In the genomic region with DNA sequence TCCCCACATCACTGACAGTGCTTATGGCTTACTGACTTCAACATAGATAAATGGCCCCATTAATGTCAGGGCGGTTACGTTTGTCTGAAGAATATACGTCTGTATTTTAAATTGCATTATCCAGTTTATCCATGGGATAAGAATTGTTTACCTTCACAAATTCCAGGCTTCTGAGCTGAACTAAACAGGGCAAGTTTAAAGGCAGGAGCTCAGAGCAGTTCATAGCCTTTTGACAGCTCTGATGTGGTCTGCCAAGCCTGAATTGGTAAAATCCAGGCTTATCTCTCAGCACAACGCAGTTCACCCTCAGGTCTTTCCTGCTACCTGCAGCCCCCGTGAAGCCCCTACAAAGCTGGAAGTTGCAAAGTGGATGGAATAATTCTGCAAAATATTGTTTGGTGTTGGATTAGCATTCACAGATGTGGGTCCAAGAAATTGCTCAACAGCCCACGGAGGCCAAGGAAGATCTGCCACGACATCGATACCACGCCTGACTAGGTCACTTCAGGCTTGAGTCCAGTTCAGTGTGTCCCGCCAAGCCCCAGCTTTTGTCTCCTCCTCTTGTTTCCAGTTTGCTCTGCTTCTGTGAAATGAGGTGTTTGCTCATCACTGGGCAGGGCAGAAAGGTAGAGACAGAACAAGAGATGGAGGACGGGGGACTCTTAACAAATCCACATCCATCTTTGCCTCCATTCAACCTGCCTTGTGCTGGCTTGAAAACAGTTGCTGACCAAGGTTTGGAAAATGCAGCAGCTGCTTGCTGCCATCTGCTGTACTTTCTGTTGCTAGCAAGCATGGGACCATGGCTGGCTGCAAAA, we compare ENCODE assay signal across 10 cellular contexts.
DNase-seq lines count a peak whose midpoint lies in the region; ATAC-seq and TF ChIP-seq lines count a peak whose summit lies in the region.
"Had no signal": no experiment of that assay in that cellular context is flagged by ENCODE, and none has a peak within 500 bp of the region (broad histone marks: within the 10 kb centered on the region; RNA-seq: fewer than 3 reads in every experiment).

No MANE protein-coding gene starts in this region.

- H3K27ac Mint-ChIP-seq in Caco-2 (ENCODE audit: unreplicated experiment): no peak overlapping the region

- no peak for TF ChIP-seq POLR2A in sigmoid colon (IDR thresholded peaks at IDR 0.05)

- DNase-seq in Caco-2: peak; percentile 48 to 60
- DNase-seq in HT1080 (ENCODE audit: low read depth): peak; percentile 57
- DNase-seq in T-helper 9 cell: peak; percentile 0
- peak in 26 of 51 donors; percentile 1 to 39 (median 12) for DNase-seq in hypothalamus (lab: John Stamatoyannopoulos, UW)
- DNase-seq in sigmoid colon: peak; percentile 69
- DNase-seq in stimulated activated CD4-positive, alpha-beta T cell treated with anti-CD3 and anti-CD28 coated beads, Interleukin-4, amount 100 ng/mL, for 4 hours: no peak
- no peak for DNase-seq in NCI-H526 treated with DMSO at 0.1 percent for 48 hours (lab: John Stamatoyannopoulos, UW)

- H3K9me3 ChIP-seq in Caco-2 (no peaks in the 10 kb centered on the region), sigmoid colon (no peaks in the 10 kb centered on the region)
- H3K9me3 ChIP-seq: tibial artery had no signal

- no peaks in the 10 kb centered on the region for H3K36me3 Mint-ChIP-seq in Caco-2 (ENCODE audit: insufficient read depth, unreplicated experiment)

- 0 out of 2 replicates have a peak, but pooled peaks cover 4% of the 10 kb centered on the region for H3K4me1 ChIP-seq in Caco-2
- peaks cover 0 to 36% (median 33%) of the 10 kb centered on the region in 4 donors for H3K4me1 ChIP-seq in sigmoid colon
- H3K4me1 ChIP-seq: tibial artery had no signal

- no peak for ATAC-seq in HG03354 (IDR thresholded peaks at IDR 0.05; ENCODE audit: poor library complexity, severe bottlenecking, unreplicated experiment)

- H3K4me1 Mint-ChIP-seq in Caco-2 (ENCODE audit: low read depth, unreplicated experiment): peaks cover 7% of the 10 kb centered on the region

- TF ChIP-seq EP300 in sigmoid colon (IDR thresholded peaks at IDR 0.05): no peak

- POLR2A ChIA-PET in Caco-2 (lab: Charles Lee): no interaction called here

- H3K9me3 Mint-ChIP-seq in Caco-2 (ENCODE audit: unreplicated experiment): no peaks in the 10 kb centered on the region

- peak overlapping the region; percentile 39 for H3K4me3 Mint-ChIP-seq in Caco-2 (ENCODE audit: unreplicated experiment)

- intact Hi-C loops in Caco-2 (cut with micrococcal nuclease; ENCODE audit: unreplicated experiment): loop anchor here (1.0 to 10.0 kb wide), 6 partner anchors 41 to 664 kb away; partner anchors contain the start of gene GREM2
- intact Hi-C loops in sigmoid colon (cut with DNase I): loop anchor here (1.0 to 5.0 kb wide), 4 partner anchors 79 to 665 kb away; partner anchors contain the start of gene GREM2

- CTCF ChIA-PET in Caco-2 (lab: Charles Lee): interaction anchor here (0.6 to 1.4 kb wide), 5 partner anchors 75 to 687 kb away, joined by 3 to 5 read pairs (median 4); no protein-coding TSS in a partner anchor

- H3K27me3 ChIP-seq in Caco-2 (replicated peaks; ENCODE audit: control insufficient read depth, insufficient read depth, low read length): no peaks in the 10 kb centered on the region
- no peaks in the 10 kb centered on the region for H3K27me3 ChIP-seq in sigmoid colon
- H3K27me3 ChIP-seq: tibial artery had no signal

- H3K36me3 ChIP-seq in Caco-2 (ENCODE audit: control insufficient read depth, insufficient read depth, low read length) (no peaks in the 10 kb centered on the region), sigmoid colon (no peaks in the 10 kb centered on the region)
- H3K36me3 ChIP-seq: tibial artery had no signal

- BruUV-seq in Caco-2 (replicated peaks; lab: Mats Ljungman, UMichigan): no TSS peak

- H3K4me3 ChIP-seq in Caco-2 (ENCODE audit: low read depth, low read length) (no peak overlapping the region), sigmoid colon (peak overlapping the region in 2 of 4 donors; percentile 12 to 15)
- H3K4me3 ChIP-seq: tibial artery had no signal

- no peaks in the 10 kb centered on the region for H3K27me3 Mint-ChIP-seq in Caco-2 (ENCODE audit: insufficient read depth, unreplicated experiment)

- TF ChIP-seq CTCF in Caco-2 (IDR thresholded peaks at IDR 0.05; ENCODE audit: insufficient read depth in 1 of 2, low read depth in 1 of 2, low read length in 1 of 2, severe bottlenecking in 1 of 2, unreplicated experiment in 1 of 2) (peak; percentile 65 to 82), sigmoid colon (IDR thresholded peaks at IDR 0.05) (peak; percentile 69 to 88 (median 74))

- H3K27ac ChIP-seq in sigmoid colon: peak overlapping the region; percentile 14 to 72 (median 67)
- H3K27ac ChIP-seq: epithelial cell of prostate, tibial artery had no signal

- 58 to 68% methylated on average over 11 of the region's 11 CpGs for WGBS in sigmoid colon, 2 donors

Comparison
In these comparisons a context has a peak if more than half of its experiments do, and no peak if none do; other contexts are left out.
1. DNase-seq: peak in Caco-2 (2 of 2), HT1080 (single experiment), T-helper 9 cell (single experiment), hypothalamus (26 of 51) and sigmoid colon (single experiment); none in stimulated activated CD4-positive, alpha-beta T cell treated with anti-CD3 and anti-CD28 coated beads, Interleukin-4, amount 100 ng/mL, for 4 hours (0 of 2) and NCI-H526 treated with DMSO at 0.1 percent for 48 hours (single experiment).